ENCODE assay signal across 2 cellular contexts in the genomic region with DNA sequence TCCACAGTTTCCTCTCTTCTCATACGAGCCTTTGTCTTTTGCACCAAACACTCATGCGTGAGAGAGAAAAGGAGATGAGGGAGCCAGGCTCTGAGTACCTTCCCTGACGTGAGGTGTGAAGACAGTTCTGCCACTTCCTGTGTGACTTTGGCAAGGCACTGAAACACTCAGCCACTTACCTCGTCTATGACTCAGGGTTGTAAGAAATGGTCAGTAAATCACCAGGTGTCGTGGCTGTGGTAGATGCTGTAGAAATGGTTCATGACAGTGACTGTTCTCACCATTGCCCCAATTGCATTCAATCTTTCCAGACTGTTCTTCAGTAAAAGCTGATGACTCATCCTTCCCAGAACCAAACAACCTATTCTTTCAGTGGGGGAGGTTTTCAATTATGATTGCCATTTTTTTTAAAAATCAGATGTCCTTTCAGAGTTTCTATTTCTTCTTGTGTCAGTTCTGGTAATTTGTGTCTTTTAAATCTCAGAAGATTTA.
TF ChIP-seq lines count a peak whose summit lies in the region.

No MANE protein-coding gene starts in this region.

TF ChIP-seq in K562, 482 proteins besides CTCF, POLR2A, EP300 and RAD21 (continued from another document and continues in another):
- TF ChIP-seq, protein P1, sequence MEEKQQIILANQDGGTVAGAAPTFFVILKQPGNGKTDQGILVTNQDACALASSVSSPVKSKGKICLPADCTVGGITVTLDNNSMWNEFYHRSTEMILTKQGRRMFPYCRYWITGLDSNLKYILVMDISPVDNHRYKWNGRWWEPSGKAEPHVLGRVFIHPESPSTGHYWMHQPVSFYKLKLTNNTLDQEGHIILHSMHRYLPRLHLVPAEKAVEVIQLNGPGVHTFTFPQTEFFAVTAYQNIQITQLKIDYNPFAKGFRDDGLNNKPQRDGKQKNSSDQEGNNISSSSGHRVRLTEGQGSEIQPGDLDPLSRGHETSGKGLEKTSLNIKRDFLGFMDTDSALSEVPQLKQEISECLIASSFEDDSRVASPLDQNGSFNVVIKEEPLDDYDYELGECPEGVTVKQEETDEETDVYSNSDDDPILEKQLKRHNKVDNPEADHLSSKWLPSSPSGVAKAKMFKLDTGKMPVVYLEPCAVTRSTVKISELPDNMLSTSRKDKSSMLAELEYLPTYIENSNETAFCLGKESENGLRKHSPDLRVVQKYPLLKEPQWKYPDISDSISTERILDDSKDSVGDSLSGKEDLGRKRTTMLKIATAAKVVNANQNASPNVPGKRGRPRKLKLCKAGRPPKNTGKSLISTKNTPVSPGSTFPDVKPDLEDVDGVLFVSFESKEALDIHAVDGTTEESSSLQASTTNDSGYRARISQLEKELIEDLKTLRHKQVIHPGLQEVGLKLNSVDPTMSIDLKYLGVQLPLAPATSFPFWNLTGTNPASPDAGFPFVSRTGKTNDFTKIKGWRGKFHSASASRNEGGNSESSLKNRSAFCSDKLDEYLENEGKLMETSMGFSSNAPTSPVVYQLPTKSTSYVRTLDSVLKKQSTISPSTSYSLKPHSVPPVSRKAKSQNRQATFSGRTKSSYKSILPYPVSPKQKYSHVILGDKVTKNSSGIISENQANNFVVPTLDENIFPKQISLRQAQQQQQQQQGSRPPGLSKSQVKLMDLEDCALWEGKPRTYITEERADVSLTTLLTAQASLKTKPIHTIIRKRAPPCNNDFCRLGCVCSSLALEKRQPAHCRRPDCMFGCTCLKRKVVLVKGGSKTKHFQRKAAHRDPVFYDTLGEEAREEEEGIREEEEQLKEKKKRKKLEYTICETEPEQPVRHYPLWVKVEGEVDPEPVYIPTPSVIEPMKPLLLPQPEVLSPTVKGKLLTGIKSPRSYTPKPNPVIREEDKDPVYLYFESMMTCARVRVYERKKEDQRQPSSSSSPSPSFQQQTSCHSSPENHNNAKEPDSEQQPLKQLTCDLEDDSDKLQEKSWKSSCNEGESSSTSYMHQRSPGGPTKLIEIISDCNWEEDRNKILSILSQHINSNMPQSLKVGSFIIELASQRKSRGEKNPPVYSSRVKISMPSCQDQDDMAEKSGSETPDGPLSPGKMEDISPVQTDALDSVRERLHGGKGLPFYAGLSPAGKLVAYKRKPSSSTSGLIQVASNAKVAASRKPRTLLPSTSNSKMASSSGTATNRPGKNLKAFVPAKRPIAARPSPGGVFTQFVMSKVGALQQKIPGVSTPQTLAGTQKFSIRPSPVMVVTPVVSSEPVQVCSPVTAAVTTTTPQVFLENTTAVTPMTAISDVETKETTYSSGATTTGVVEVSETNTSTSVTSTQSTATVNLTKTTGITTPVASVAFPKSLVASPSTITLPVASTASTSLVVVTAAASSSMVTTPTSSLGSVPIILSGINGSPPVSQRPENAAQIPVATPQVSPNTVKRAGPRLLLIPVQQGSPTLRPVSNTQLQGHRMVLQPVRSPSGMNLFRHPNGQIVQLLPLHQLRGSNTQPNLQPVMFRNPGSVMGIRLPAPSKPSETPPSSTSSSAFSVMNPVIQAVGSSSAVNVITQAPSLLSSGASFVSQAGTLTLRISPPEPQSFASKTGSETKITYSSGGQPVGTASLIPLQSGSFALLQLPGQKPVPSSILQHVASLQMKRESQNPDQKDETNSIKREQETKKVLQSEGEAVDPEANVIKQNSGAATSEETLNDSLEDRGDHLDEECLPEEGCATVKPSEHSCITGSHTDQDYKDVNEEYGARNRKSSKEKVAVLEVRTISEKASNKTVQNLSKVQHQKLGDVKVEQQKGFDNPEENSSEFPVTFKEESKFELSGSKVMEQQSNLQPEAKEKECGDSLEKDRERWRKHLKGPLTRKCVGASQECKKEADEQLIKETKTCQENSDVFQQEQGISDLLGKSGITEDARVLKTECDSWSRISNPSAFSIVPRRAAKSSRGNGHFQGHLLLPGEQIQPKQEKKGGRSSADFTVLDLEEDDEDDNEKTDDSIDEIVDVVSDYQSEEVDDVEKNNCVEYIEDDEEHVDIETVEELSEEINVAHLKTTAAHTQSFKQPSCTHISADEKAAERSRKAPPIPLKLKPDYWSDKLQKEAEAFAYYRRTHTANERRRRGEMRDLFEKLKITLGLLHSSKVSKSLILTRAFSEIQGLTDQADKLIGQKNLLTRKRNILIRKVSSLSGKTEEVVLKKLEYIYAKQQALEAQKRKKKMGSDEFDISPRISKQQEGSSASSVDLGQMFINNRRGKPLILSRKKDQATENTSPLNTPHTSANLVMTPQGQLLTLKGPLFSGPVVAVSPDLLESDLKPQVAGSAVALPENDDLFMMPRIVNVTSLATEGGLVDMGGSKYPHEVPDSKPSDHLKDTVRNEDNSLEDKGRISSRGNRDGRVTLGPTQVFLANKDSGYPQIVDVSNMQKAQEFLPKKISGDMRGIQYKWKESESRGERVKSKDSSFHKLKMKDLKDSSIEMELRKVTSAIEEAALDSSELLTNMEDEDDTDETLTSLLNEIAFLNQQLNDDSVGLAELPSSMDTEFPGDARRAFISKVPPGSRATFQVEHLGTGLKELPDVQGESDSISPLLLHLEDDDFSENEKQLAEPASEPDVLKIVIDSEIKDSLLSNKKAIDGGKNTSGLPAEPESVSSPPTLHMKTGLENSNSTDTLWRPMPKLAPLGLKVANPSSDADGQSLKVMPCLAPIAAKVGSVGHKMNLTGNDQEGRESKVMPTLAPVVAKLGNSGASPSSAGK (IDR thresholded peaks at IDR 0.05), result peak; percentile 81
- TF ChIP-seq MAFF (IDR thresholded peaks at IDR 0.05; ENCODE audit: low read length) (peak; percentile 64), MTA3 (IDR thresholded peaks at IDR 0.05; ENCODE audit: borderline replicate concordance) (0 out of 2 replicates have a peak, but pooled peaks have one; percentile 35), MEIS2 (IDR thresholded peaks at IDR 0.05; ENCODE audit: partially characterized antibody) (peak; percentile 98), BACH1 (tag; IDR thresholded peaks at IDR 0.05) (peak; percentile 84; the same call in 1 of the 2 replicates), TRIM28 (IDR thresholded peaks at IDR 0.05) (no peak), ZNF324 (CRISPR knock-in tag; IDR thresholded peaks at IDR 0.05) (no peak), ZNF143 (CRISPR knock-in tag; IDR thresholded peaks at IDR 0.05) (no peak)
- TF ChIP-seq, protein P2, sequence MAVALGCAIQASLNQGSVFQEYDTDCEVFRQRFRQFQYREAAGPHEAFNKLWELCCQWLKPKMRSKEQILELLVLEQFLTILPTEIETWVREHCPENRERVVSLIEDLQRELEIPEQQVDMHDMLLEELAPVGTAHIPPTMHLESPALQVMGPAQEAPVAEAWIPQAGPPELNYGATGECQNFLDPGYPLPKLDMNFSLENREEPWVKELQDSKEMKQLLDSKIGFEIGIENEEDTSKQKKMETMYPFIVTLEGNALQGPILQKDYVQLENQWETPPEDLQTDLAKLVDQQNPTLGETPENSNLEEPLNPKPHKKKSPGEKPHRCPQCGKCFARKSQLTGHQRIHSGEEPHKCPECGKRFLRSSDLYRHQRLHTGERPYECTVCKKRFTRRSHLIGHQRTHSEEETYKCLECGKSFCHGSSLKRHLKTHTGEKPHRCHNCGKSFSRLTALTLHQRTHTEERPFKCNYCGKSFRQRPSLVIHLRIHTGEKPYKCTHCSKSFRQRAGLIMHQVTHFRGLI (CRISPR knock-in tag; IDR thresholded peaks at IDR 0.05), result no peak

TF ChIP-seq in HepG2, 621 proteins besides CTCF, POLR2A, EP300 and RAD21 (continued from another document):
- TF ChIP-seq ZNF512B (CRISPR knock-in tag; IDR thresholded peaks at IDR 0.05; ENCODE audit: borderline replicate concordance), result no peak
